In genomic region chr9:134933076-134933659, GRCh38 we compare ENCODE assay signal across 22 cellular contexts. TPM values are rescaled to one million over a fixed set of nuclear protein-coding genes. Genes with fewer than 3 reads are reported as not detected.
DNase-seq lines count a peak whose midpoint lies in the region; ATAC-seq and TF ChIP-seq lines count a peak whose summit lies in the region.
"Had no signal": no experiment of that assay in that cellular context is flagged by ENCODE, and none has a peak within 500 bp of the region (broad histone marks: within the 10 kb centered on the region; RNA-seq: fewer than 3 reads in every experiment).

No MANE protein-coding gene starts in this region.

- no peaks in the 10 kb centered on the region for H3K27me3 ChIP-seq in GM06990 (replicated peaks; ENCODE audit: control insufficient read depth, insufficient read depth, low read length)
- peaks cover 74% of the 10 kb centered on the region for H3K27me3 ChIP-seq in RWPE2 (ENCODE audit: insufficient read depth, poor library complexity, severe bottlenecking)
- no peaks in the 10 kb centered on the region for H3K27me3 ChIP-seq in mesendoderm (ENCODE audit: insufficient read depth, low read length, poor library complexity)

- H3K4me3 Mint-ChIP-seq in CD14-positive monocyte, result no peak overlapping the region
- H3K4me3 Mint-ChIP-seq in activated naive CD8-positive, alpha-beta T cell treated with anti-CD3 and anti-CD28 coated beads for 36 hours, result no peak overlapping the region
- H3K4me3 Mint-ChIP-seq: CD4-positive, CD25-positive, alpha-beta regulatory T cell had no signal

- H3K18ac ChIP-seq in mesendoderm (ENCODE audit: low read length), result no peak overlapping the region

- H3K9me3 Mint-ChIP-seq in CD14-positive monocyte, result peaks cover 0 to 7% (median 3%) of the 10 kb centered on the region in 7 donors
- H3K9me3 Mint-ChIP-seq in activated naive CD8-positive, alpha-beta T cell treated with anti-CD3 and anti-CD28 coated beads for 36 hours, result no peaks in the 10 kb centered on the region

- no peaks in the 10 kb centered on the region for H3K9me3 ChIP-seq in RWPE2 (ENCODE audit: severe bottlenecking)
- H3K9me3 ChIP-seq: Caco-2, MG63 had no signal

- H3K4me1 ChIP-seq in RWPE2 (ENCODE audit: insufficient read depth, poor library complexity, severe bottlenecking) (no peaks in the 10 kb centered on the region), mesendoderm (ENCODE audit: control insufficient read depth, low read depth, low read length) (no peaks in the 10 kb centered on the region)
- H3K4me1 ChIP-seq: Caco-2 had no signal

- DNase-seq in CD14-positive monocyte (ENCODE audit: low spot score), result peak; percentile 41
- DNase-seq in GM06990 (ENCODE audit: extremely low read depth, insufficient read length), result no peak
- DNase-seq in RWPE2 (ENCODE audit: low spot score), result peak; percentile 29
- DNase-seq in mesendoderm, result no peak
- DNase-seq in activated naive CD8-positive, alpha-beta T cell treated with anti-CD3 and anti-CD28 coated beads for 36 hours, result no peak
- no peak for DNase-seq in cerebellar cortex (ENCODE audit: low spot score)
- DNase-seq in activated T-cell treated with anti-CD3 and anti-CD28 coated beads for 4 hours, result no peak
- DNase-seq in ACHN, result no peak
- DNase-seq: Caco-2; CD4-positive, CD25-positive, alpha-beta regulatory T cell; GDM1; Kasumi-1; MG63; NCI-H1048; NCI-H1436; NCI-H1930; NCI-H446; NCI-H748 treated with DMSO at 0.1 percent for 48 hours; NK-92 treated with Interleukin-12 subunit alpha and Interleukin-12 subunit beta, amount 100 ng/mL, for 24 hours had no signal

- H2BK120ac ChIP-seq in mesendoderm (ENCODE audit: low read depth, low read length), result no peak overlapping the region

- H3K27me3 Mint-ChIP-seq in CD14-positive monocyte (ENCODE audit: low read depth in 3 of 3), result peaks cover 0 to 2% (median 1%) of the 10 kb centered on the region in 3 donors
- peaks cover 15% of the 10 kb centered on the region for H3K27me3 Mint-ChIP-seq in activated naive CD8-positive, alpha-beta T cell treated with anti-CD3 and anti-CD28 coated beads for 36 hours

- intact Hi-C loops in CD14-positive monocyte (cut with micrococcal nuclease), result loop anchor here in 1 of 2 donors (10.0 kb wide), 1 partner anchor 878 kb away; no protein-coding TSS in a partner anchor

- no CpG with 5 or more reads among the region's 10 CpGs for WGBS in mesendoderm (ENCODE audit: extremely low coverage, insufficient coverage, low lambda C conversion rate)

- H3K9ac ChIP-seq in mesendoderm (ENCODE audit: low read length), result no peak overlapping the region

- ATAC-seq in RWPE2 (ENCODE audit: low read depth), result no peak

- no peak overlapping the region for H2AK5ac ChIP-seq in mesendoderm (ENCODE audit: low read length)

- H4K5ac ChIP-seq in mesendoderm (ENCODE audit: low read length), result no peak overlapping the region

- peak overlapping the region; percentile 2 to 91 (median 66) for H3K27ac Mint-ChIP-seq in CD14-positive monocyte
- H3K27ac Mint-ChIP-seq in activated naive CD8-positive, alpha-beta T cell treated with anti-CD3 and anti-CD28 coated beads for 36 hours, result no peak overlapping the region
- H3K27ac Mint-ChIP-seq: CD4-positive, CD25-positive, alpha-beta regulatory T cell had no signal

- H3K79me2 ChIP-seq in mesendoderm (ENCODE audit: control insufficient read depth, insufficient read depth, low read length), result no peaks in the 10 kb centered on the region

- H3K36me3 Mint-ChIP-seq in CD14-positive monocyte, result peaks cover 7 to 16% of the 10 kb centered on the region in 2 donors
- no peaks in the 10 kb centered on the region for H3K36me3 Mint-ChIP-seq in activated naive CD8-positive, alpha-beta T cell treated with anti-CD3 and anti-CD28 coated beads for 36 hours
- H3K36me3 Mint-ChIP-seq: CD4-positive, CD25-positive, alpha-beta regulatory T cell had no signal

- H3K36me3 ChIP-seq in GM06990 (ENCODE audit: control insufficient read depth, insufficient read depth, low read length) (no peaks in the 10 kb centered on the region), RWPE2 (ENCODE audit: low read depth) (no peaks in the 10 kb centered on the region), mesendoderm (ENCODE audit: control insufficient read depth, insufficient read depth, low read length) (no peaks in the 10 kb centered on the region)
- H3K36me3 ChIP-seq: MG63 had no signal

- H3K27ac ChIP-seq in RWPE2 (ENCODE audit: poor library complexity, severe bottlenecking) (no peak overlapping the region), mesendoderm (ENCODE audit: low read depth, low read length) (no peak overlapping the region)

- H2BK5ac ChIP-seq in mesendoderm (ENCODE audit: low read length), result no peak overlapping the region

- H3K4ac ChIP-seq in mesendoderm (ENCODE audit: low read depth, low read length), result no peak overlapping the region

- peak overlapping the region; percentile 10; the same call in 1 of the 2 replicates for H3K4me3 ChIP-seq in GM06990 (replicated peaks; ENCODE audit: low read depth, low read length)
- H3K4me3 ChIP-seq in RWPE2 (ENCODE audit: severe bottlenecking), result no peak overlapping the region
- H3K4me3 ChIP-seq in mesendoderm (ENCODE audit: low read length), result no peak overlapping the region
- H3K4me3 ChIP-seq: MG63 had no signal

- H4K8ac ChIP-seq in mesendoderm (ENCODE audit: low read depth, low read length), result no peak overlapping the region

- no peaks in the 10 kb centered on the region for H3K79me1 ChIP-seq in mesendoderm (ENCODE audit: low read length)

- peak overlapping the region; percentile 56 for H3K23ac ChIP-seq in mesendoderm (ENCODE audit: low read length)

- in situ Hi-C loops in ACHN (cut with HindIII; ENCODE audit: low pct_ligation_motif_present, low pct_unique_long_range_greater_than_20kb, low sequenced_read_pairs), result no loop called here

- H2BK15ac ChIP-seq in mesendoderm (replicated peaks; ENCODE audit: low read depth), result no peak overlapping the region

- no peak for TF ChIP-seq CTCF in CD14-positive monocyte (IDR thresholded peaks at IDR 0.05)
- TF ChIP-seq CTCF in GM06990 (IDR thresholded peaks at IDR 0.05; ENCODE audit: insufficient read depth, low read length, poor library complexity, severe bottlenecking), result no peak
- TF ChIP-seq CTCF in RWPE2 (IDR thresholded peaks at IDR 0.05; ENCODE audit: poor library complexity, severe bottlenecking), result no peak

- H3K4me2 ChIP-seq in mesendoderm (ENCODE audit: low read length), result no peak overlapping the region

- H3K56ac ChIP-seq in mesendoderm (ENCODE audit: low read length), result no peak overlapping the region

- peaks cover 97% of the 10 kb centered on the region for H3K4me1 Mint-ChIP-seq in CD14-positive monocyte
- no peaks in the 10 kb centered on the region for H3K4me1 Mint-ChIP-seq in activated naive CD8-positive, alpha-beta T cell treated with anti-CD3 and anti-CD28 coated beads for 36 hours
- H3K4me1 Mint-ChIP-seq: CD4-positive, CD25-positive, alpha-beta regulatory T cell had no signal

RNA-seq across cellular contexts. Expression of gene FCN1, which starts 15.5 kb away (rescaled TPM):
- 1,000 to 10,000 TPM; 6,268 to 7,680 TPM for polyA plus RNA-seq in CD14-positive monocyte
- not detected for polyA plus RNA-seq in mesendoderm (2013, experiment 1 of 2)
- not detected for polyA plus RNA-seq in mesendoderm (2013, experiment 2 of 2)
- total RNA-seq in activated naive CD8-positive, alpha-beta T cell treated with anti-CD3 and anti-CD28 coated beads for 36 hours, result not detected
- total RNA-seq: Caco-2; CD4-positive, CD25-positive, alpha-beta regulatory T cell; Daoy; H4; RPMI7951 had no signal

RNA-seq across cellular contexts. Expression of gene FCN2, which starts 52.6 kb away (rescaled TPM):
- polyA plus RNA-seq in CD14-positive monocyte, result not detected
- not detected for polyA plus RNA-seq in mesendoderm (2013, experiment 1 of 2)
- polyA plus RNA-seq in mesendoderm (2013, experiment 2 of 2), result not detected
- not detected for total RNA-seq in activated naive CD8-positive, alpha-beta T cell treated with anti-CD3 and anti-CD28 coated beads for 36 hours
- total RNA-seq: Caco-2; CD4-positive, CD25-positive, alpha-beta regulatory T cell; Daoy; H4; RPMI7951 had no signal
- polyA plus RNA-seq: CD4-positive, CD25-positive, alpha-beta regulatory T cell had no signal

Comparison
In these comparisons a context has a peak if more than half of its experiments do, and no peak if none do; other contexts are left out.
1. DNase-seq: peak in CD14-positive monocyte (single experiment) and RWPE2 (single experiment); none in GM06990 (single experiment), mesendoderm (single experiment), activated naive CD8-positive, alpha-beta T cell treated with anti-CD3 and anti-CD28 coated beads for 36 hours (single experiment), cerebellar cortex (single experiment), activated T-cell treated with anti-CD3 and anti-CD28 coated beads for 4 hours (single experiment) and ACHN (single experiment).